In genomic region chr6:13485923-13486557, GRCh38 we compare ENCODE assay signal across 8 cellular contexts. TPM values are rescaled to one million over a fixed set of nuclear protein-coding genes. Genes with fewer than 3 reads are reported as not detected.
DNase-seq lines count a peak whose midpoint lies in the region; ATAC-seq and TF ChIP-seq lines count a peak whose summit lies in the region.

No MANE protein-coding gene starts in this region.

- H3K9me3 Mint-ChIP-seq in T-helper 2 cell treated with Interferon-gamma antibody and Interleukin-4, amounts not matched to agents 5 μg/mL and 100 μg/mL, for 36 hours, result no peaks in the 10 kb centered on the region

- H3K36me3 Mint-ChIP-seq in T-helper 2 cell treated with Interferon-gamma antibody and Interleukin-4, amounts not matched to agents 5 μg/mL and 100 μg/mL, for 36 hours (ENCODE audit: low read depth), result no peaks in the 10 kb centered on the region

- peaks cover 40% of the 10 kb centered on the region for H3K4me1 Mint-ChIP-seq in T-helper 2 cell treated with Interferon-gamma antibody and Interleukin-4, amounts not matched to agents 5 μg/mL and 100 μg/mL, for 36 hours (ENCODE audit: low read depth)

- peak overlapping the region; percentile 92 for H3K4me3 Mint-ChIP-seq in T-helper 2 cell treated with Interferon-gamma antibody and Interleukin-4, amounts not matched to agents 5 μg/mL and 100 μg/mL, for 36 hours

- ATAC-seq in left lobe of liver, result peak; percentile 32
- ATAC-seq in HG02759 (IDR thresholded peaks at IDR 0.05; ENCODE audit: unreplicated experiment), result no peak
- no peak for ATAC-seq in GM21423 (IDR thresholded peaks at IDR 0.05; ENCODE audit: unreplicated experiment)

- POLR2A ChIA-PET in GM10248 (lab: Yijun Ruan, JAX), result interaction anchor here (0.5 kb wide), 1 partner anchor 1466 kb away, joined by 3 read pairs; no protein-coding TSS in a partner anchor

- peak overlapping the region; percentile 23 for H3K27ac ChIP-seq in cingulate gyrus (ENCODE audit: low read depth, low read length)

- no peak for TF ChIP-seq CTCF in GM10248 (IDR thresholded peaks at IDR 0.05; ENCODE audit: control extremely low read depth, extremely low read depth, low read depth, missing control alignments)

- peaks cover 17% of the 10 kb centered on the region for H3K27me3 Mint-ChIP-seq in T-helper 2 cell treated with Interferon-gamma antibody and Interleukin-4, amounts not matched to agents 5 μg/mL and 100 μg/mL, for 36 hours (ENCODE audit: low read depth)

- DNase-seq in GM10248 (ENCODE audit: extremely low spot score) (peak; percentile 66), M059J (ENCODE audit: low read depth) (peak; percentile 64), left lobe of liver (ENCODE audit: low spot score) (peak; percentile 56)
- DNase-seq in T-helper 2 cell treated with Interferon-gamma antibody and Interleukin-4, amounts not matched to agents 5 μg/mL and 100 μg/mL, for 36 hours (ENCODE audit: low spot score), result no peak
- DNase-seq in stimulated activated CD4-positive, alpha-beta T cell treated with anti-CD3 and anti-CD28 coated beads, Interleukin-4, amount 100 ng/mL, for 4 hours, result peak; percentile 47 to 48

- H3K27ac Mint-ChIP-seq in T-helper 2 cell treated with Interferon-gamma antibody and Interleukin-4, amounts not matched to agents 5 μg/mL and 100 μg/mL, for 36 hours, result peak overlapping the region; percentile 84

- CTCF ChIA-PET in GM10248 (lab: Yijun Ruan, JAX), result interaction anchor here (0.9 to 2.7 kb wide), 12 partner anchors 8 to 148 kb away, joined by 3 to 11 read pairs (median 4); partner anchors contain the start of gene SIRT5

RNA-seq across cellular contexts. Expression of gene GFOD1, which starts 1.4 kb away (rescaled TPM):
- total RNA-seq in M059J (2014; rRNA removed; shearing (Covaris generic)), result 4.3 and 4.7 TPM in 2 replicates
- total RNA-seq in left lobe of liver, result 9.6 TPM
